1 cellular context compared by ENCODE assay signal in genomic region chr11:74592441-74593362, GRCh38.
A peak's percentile ranks its signal among the peaks of the same experiment; 100 is the strongest.
TF ChIP-seq lines count a peak whose summit lies in the region.

Gene POLD3 (plus strand): TSS chr11:74592582. CDS start chr11:74592659, 77 bp downstream.

TF ChIP-seq in HepG2, 621 proteins besides CTCF, POLR2A, EP300 and RAD21 (continued from another document and continues in another):
- peak; percentile 39 to 49; a peak in 2 of 4 replicates for TF ChIP-seq HMGXB4 (CRISPR knock-in tag; IDR thresholded peaks at IDR 0.05; ENCODE audit: borderline replicate concordance in 1 of 2, low read depth in 1 of 2)
- TF ChIP-seq HDAC6 (IDR thresholded peaks at IDR 0.05; ENCODE audit: low read depth, low read length) = no peak
- no peak for TF ChIP-seq ATRX (CRISPR knock-in tag; IDR thresholded peaks at IDR 0.05; ENCODE audit: borderline replicate concordance)
- peak; percentile 89 for TF ChIP-seq NR2F6 (IDR thresholded peaks at IDR 0.05)
- TF ChIP-seq NR2F6 (CRISPR knock-in tag; IDR thresholded peaks at IDR 0.05) = peak; percentile 90
- TF ChIP-seq, protein P1, sequence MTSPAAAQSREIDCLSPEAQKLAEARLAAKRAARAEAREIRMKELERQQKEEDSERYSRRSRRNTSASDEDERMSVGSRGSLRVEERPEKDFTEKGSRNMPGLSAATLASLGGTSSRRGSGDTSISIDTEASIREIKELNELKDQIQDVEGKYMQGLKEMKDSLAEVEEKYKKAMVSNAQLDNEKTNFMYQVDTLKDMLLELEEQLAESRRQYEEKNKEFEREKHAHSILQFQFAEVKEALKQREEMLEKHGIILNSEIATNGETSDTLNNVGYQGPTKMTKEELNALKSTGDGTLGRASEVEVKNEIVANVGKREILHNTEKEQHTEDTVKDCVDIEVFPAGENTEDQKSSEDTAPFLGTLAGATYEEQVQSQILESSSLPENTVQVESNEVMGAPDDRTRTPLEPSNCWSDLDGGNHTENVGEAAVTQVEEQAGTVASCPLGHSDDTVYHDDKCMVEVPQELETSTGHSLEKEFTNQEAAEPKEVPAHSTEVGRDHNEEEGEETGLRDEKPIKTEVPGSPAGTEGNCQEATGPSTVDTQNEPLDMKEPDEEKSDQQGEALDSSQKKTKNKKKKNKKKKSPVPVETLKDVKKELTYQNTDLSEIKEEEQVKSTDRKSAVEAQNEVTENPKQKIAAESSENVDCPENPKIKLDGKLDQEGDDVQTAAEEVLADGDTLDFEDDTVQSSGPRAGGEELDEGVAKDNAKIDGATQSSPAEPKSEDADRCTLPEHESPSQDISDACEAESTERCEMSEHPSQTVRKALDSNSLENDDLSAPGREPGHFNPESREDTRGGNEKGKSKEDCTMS (CRISPR knock-in tag; conservative IDR thresholded peaks at IDR 0.05) = no peak
- TF ChIP-seq ZNF777 (CRISPR knock-in tag; IDR thresholded peaks at IDR 0.05) = peak; percentile 61; the same call in 1 of the 2 replicates
- peak; percentile 73; the same call in 1 of the 2 replicates for TF ChIP-seq NR2F2 (IDR thresholded peaks at IDR 0.05; ENCODE audit: borderline replicate concordance, low read depth)
- no peak; the same call in 1 of the 2 replicates for TF ChIP-seq ETV5 (CRISPR knock-in tag; IDR thresholded peaks at IDR 0.05; ENCODE audit: borderline replicate concordance)
- no peak for TF ChIP-seq SNAPC2 (CRISPR knock-in tag; IDR thresholded peaks at IDR 0.05)
- peak; percentile 19; the same call in 1 of the 2 replicates for TF ChIP-seq HMG20A (CRISPR knock-in tag; IDR thresholded peaks at IDR 0.05; ENCODE audit: borderline replicate concordance)
- no peak for TF ChIP-seq ARID2 (CRISPR knock-in tag; IDR thresholded peaks at IDR 0.05; ENCODE audit: borderline replicate concordance)
- TF ChIP-seq KAT2B (IDR thresholded peaks at IDR 0.05; ENCODE audit: borderline replicate concordance, low read depth, low read length) = no peak
- 0 out of 2 replicates have a peak, but pooled peaks have one; percentile 52 for TF ChIP-seq ZNF275 (CRISPR knock-in tag; IDR thresholded peaks at IDR 0.05; ENCODE audit: borderline replicate concordance)
- TF ChIP-seq PRMT3 (CRISPR knock-in tag; IDR thresholded peaks at IDR 0.05; ENCODE audit: borderline replicate concordance, low read depth) = no peak
- no peak for TF ChIP-seq ZNF34 (CRISPR knock-in tag; IDR thresholded peaks at IDR 0.05; ENCODE audit: borderline replicate concordance)
- no peak for TF ChIP-seq ZNF468 (CRISPR knock-in tag; IDR thresholded peaks at IDR 0.05)
- TF ChIP-seq PBX3 (CRISPR knock-in tag; IDR thresholded peaks at IDR 0.05; ENCODE audit: borderline replicate concordance) = no peak
- no peak for TF ChIP-seq ZNF644 (CRISPR knock-in tag; IDR thresholded peaks at IDR 0.05; ENCODE audit: low read depth)
- peak; percentile 98 for TF ChIP-seq SIN3A (IDR thresholded peaks at IDR 0.05; ENCODE audit: borderline replicate concordance, low read depth, low read length)
- TF ChIP-seq ZNF883 (CRISPR knock-in tag; IDR thresholded peaks at IDR 0.05; ENCODE audit: not compliant biosample characterization) = peak; percentile 67
- TF ChIP-seq TEAD2 (CRISPR knock-in tag; IDR thresholded peaks at IDR 0.05) = no peak
- 0 out of 2 replicates have a peak, but pooled peaks have one; percentile 24 for TF ChIP-seq GZF1 (CRISPR knock-in tag; IDR thresholded peaks at IDR 0.05)
- TF ChIP-seq MXD1 (CRISPR knock-in tag; IDR thresholded peaks at IDR 0.05) = peak; percentile 62; the same call in 1 of the 2 replicates
- TF ChIP-seq GFI1 (CRISPR knock-in tag; IDR thresholded peaks at IDR 0.05; ENCODE audit: borderline replicate concordance) = peak; percentile 97
- no peak for TF ChIP-seq ZNF557 (CRISPR knock-in tag; IDR thresholded peaks at IDR 0.05)
- peak; percentile 27; the same call in 1 of the 2 replicates for TF ChIP-seq ZNF556 (CRISPR knock-in tag; IDR thresholded peaks at IDR 0.05; ENCODE audit: borderline replicate concordance)
- peak; percentile 84; the same call in 1 of the 2 replicates for TF ChIP-seq ZSCAN5A (CRISPR knock-in tag; IDR thresholded peaks at IDR 0.05; ENCODE audit: borderline replicate concordance)
- TF ChIP-seq, protein P2, sequence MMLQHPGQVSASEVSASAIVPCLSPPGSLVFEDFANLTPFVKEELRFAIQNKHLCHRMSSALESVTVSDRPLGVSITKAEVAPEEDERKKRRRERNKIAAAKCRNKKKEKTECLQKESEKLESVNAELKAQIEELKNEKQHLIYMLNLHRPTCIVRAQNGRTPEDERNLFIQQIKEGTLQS (CRISPR knock-in tag; IDR thresholded peaks at IDR 0.05) = no peak
- TF ChIP-seq ZNF709 (CRISPR knock-in tag; IDR thresholded peaks at IDR 0.05) = no peak
- TF ChIP-seq NFKB2 (CRISPR knock-in tag; IDR thresholded peaks at IDR 0.05; ENCODE audit: borderline replicate concordance) = peak; percentile 42; the same call in 1 of the 2 replicates
- TF ChIP-seq ZNF407 (CRISPR knock-in tag; IDR thresholded peaks at IDR 0.05; ENCODE audit: not compliant biosample characterization) = peak; percentile 36
- TF ChIP-seq ZNF792 (CRISPR knock-in tag; IDR thresholded peaks at IDR 0.05) = peak; percentile 77; the same call in 1 of the 2 replicates
- TF ChIP-seq ZNF44 (CRISPR knock-in tag; IDR thresholded peaks at IDR 0.05) = peak; percentile 60; the same call in 1 of the 2 replicates
- TF ChIP-seq THYN1 (CRISPR knock-in tag; IDR thresholded peaks at IDR 0.05; ENCODE audit: borderline replicate concordance, low read depth) = no peak
- peak; percentile 47; the same call in 1 of the 2 replicates for TF ChIP-seq FOXO1 (CRISPR knock-in tag; IDR thresholded peaks at IDR 0.05)
- TF ChIP-seq LCORL (IDR thresholded peaks at IDR 0.05) = no peak
- TF ChIP-seq LCORL (CRISPR knock-in tag; IDR thresholded peaks at IDR 0.05) = no peak
